In genomic region chr10:102773986-102774385, GRCh38 we compare ENCODE assay signal across 1 cellular context.
TF ChIP-seq lines count a peak whose summit lies in the region.

No MANE protein-coding gene starts in this region.

TF ChIP-seq in IMR-90, 13 proteins besides CTCF, POLR2A, EP300 and RAD21 (continued from another document):
- TF ChIP-seq MAZ (IDR thresholded peaks at IDR 0.05; ENCODE audit: borderline replicate concordance, low read depth, low read length), result no peak
- TF ChIP-seq RFX5 (IDR thresholded peaks at IDR 0.05; ENCODE audit: low read depth, low read length), result no peak
- no peak for TF ChIP-seq BHLHE40 (IDR thresholded peaks at IDR 0.05; ENCODE audit: low read depth, low read length)
TF ChIP-seq in IMR-90: peak in this region for 0.
